ENCODE assay signal across 11 cellular contexts in genomic region chr3:49471856-49472495, GRCh38. TPM values are rescaled to one million over a fixed set of nuclear protein-coding genes. Genes with fewer than 3 reads are reported as not detected.
DNase-seq lines count a peak whose midpoint lies in the region; ATAC-seq and TF ChIP-seq lines count a peak whose summit lies in the region.
"Had no signal": no experiment of that assay in that cellular context is flagged by ENCODE, and none has a peak within 500 bp of the region (broad histone marks: within the 10 kb centered on the region; RNA-seq: fewer than 3 reads in every experiment).

No MANE protein-coding gene starts in this region.

- WGBS in mesenchymal stem cell, result 91% methylated on average over 6 of the region's 6 CpGs

- TF ChIP-seq POLR2A in uterus (IDR thresholded peaks at IDR 0.05), result no peak

- H2AK5ac ChIP-seq in mesenchymal stem cell (ENCODE audit: low read length, severe bottlenecking), result no peak overlapping the region

- H4K8ac ChIP-seq in mesenchymal stem cell (ENCODE audit: low read length), result peak overlapping the region; percentile 51

- POLR2A ChIA-PET in MCF 10A (lab: Yijun Ruan, JAX), result interaction anchor here (0.7 to 5.7 kb wide), 16 partner anchors 13 to 484 kb away, joined by 3 to 83 read pairs (median 12); partner anchors contain the start of genes QRICH1, RHOA, TCTA and USP4

- H3K4me3 ChIP-seq in mesenchymal stem cell (ENCODE audit: insufficient read depth in 1 of 2, low read depth in 1 of 2, low read length in 2 of 2) (peak overlapping the region in 1 of 2 experiments; percentile 83), uterus (no peak overlapping the region)

- peaks cover 32% of the 10 kb centered on the region for H3K4me1 Mint-ChIP-seq in activated naive CD4-positive, alpha-beta T cell treated with anti-CD3 and anti-CD28 coated beads, Interleukin-2, amount 50 U/mL, for 24 hours
- H3K4me1 Mint-ChIP-seq in MCF 10A (ENCODE audit: insufficient read depth, unreplicated experiment), result peaks cover 19% of the 10 kb centered on the region

- no peak overlapping the region for H3K27ac ChIP-seq in mesenchymal stem cell (ENCODE audit: low read length, poor library complexity, severe bottlenecking)
- peak overlapping the region; percentile 86 to 97 for H3K27ac ChIP-seq in uterus

- no peak overlapping the region for H2BK15ac ChIP-seq in mesenchymal stem cell (ENCODE audit: low read depth, poor library complexity, severe bottlenecking)

- H4K91ac ChIP-seq in mesenchymal stem cell (ENCODE audit: low read length), result peak overlapping the region; percentile 28

- no peak overlapping the region for H3K4ac ChIP-seq in mesenchymal stem cell (ENCODE audit: low read depth in 1 of 2, low read length in 2 of 2)

- H3K23ac ChIP-seq in mesenchymal stem cell (ENCODE audit: low read length in 2 of 2), result no peak overlapping the region

- no TSS peak for BruUV-seq in MCF 10A (replicated peaks; lab: Mats Ljungman, UMichigan)

- H3K9me3 Mint-ChIP-seq in activated naive CD4-positive, alpha-beta T cell treated with anti-CD3 and anti-CD28 coated beads, Interleukin-2, amount 50 U/mL, for 24 hours, result no peaks in the 10 kb centered on the region
- no peaks in the 10 kb centered on the region for H3K9me3 Mint-ChIP-seq in activated naive CD4-positive, alpha-beta T cell treated with anti-CD3 and anti-CD28 coated beads, Interleukin-2, amount 50 U/mL, for 72 hours
- H3K9me3 Mint-ChIP-seq in MCF 10A (ENCODE audit: unreplicated experiment), result no peaks in the 10 kb centered on the region

- H3K36me3 ChIP-seq in mesenchymal stem cell (ENCODE audit: control insufficient read depth in 1 of 2, insufficient read depth in 2 of 2, low read depth in 1 of 2, low read length in 2 of 2), result peaks cover 0 to 3% of the 10 kb centered on the region in 2 experiments
- H3K36me3 ChIP-seq in uterus, result no peaks in the 10 kb centered on the region

- H2AFZ ChIP-seq in mesenchymal stem cell (ENCODE audit: low read depth, low read length), result no peak overlapping the region

- H3K4me1 ChIP-seq in mesenchymal stem cell (ENCODE audit: control insufficient read depth, insufficient read depth, low read depth, low read length) (peaks cover 17% of the 10 kb centered on the region), uterus (peaks cover 7 to 15% of the 10 kb centered on the region in 2 donors)

- no peak overlapping the region for H2BK12ac ChIP-seq in mesenchymal stem cell (ENCODE audit: low read length in 2 of 2)

- peak overlapping the region; percentile 67 for H3K27ac Mint-ChIP-seq in activated naive CD4-positive, alpha-beta T cell treated with anti-CD3 and anti-CD28 coated beads, Interleukin-2, amount 50 U/mL, for 24 hours
- peak overlapping the region in 1 of 2 donors; percentile 93 for H3K27ac Mint-ChIP-seq in activated naive CD4-positive, alpha-beta T cell treated with anti-CD3 and anti-CD28 coated beads, Interleukin-2, amount 50 U/mL, for 72 hours
- H3K27ac Mint-ChIP-seq in MCF 10A (ENCODE audit: low read depth, unreplicated experiment), result peak overlapping the region; percentile 85

- H3K4me2 ChIP-seq in mesenchymal stem cell (ENCODE audit: low read length, poor library complexity, severe bottlenecking), result peak overlapping the region; percentile 44

- H3K9ac ChIP-seq in mesenchymal stem cell (ENCODE audit: low read length), result peak overlapping the region; percentile 90

- peaks cover 2% of the 10 kb centered on the region for H3K79me1 ChIP-seq in mesenchymal stem cell (replicated peaks; ENCODE audit: low read length, poor library complexity, severe bottlenecking)

- CTCF ChIA-PET in MCF 10A (lab: Yijun Ruan, JAX), result interaction anchor here (0.5 to 0.7 kb wide), 2 partner anchors 68 to 97 kb away, joined by 3 read pairs; no protein-coding TSS in a partner anchor

- H3K27me3 ChIP-seq in mesenchymal stem cell (ENCODE audit: control insufficient read depth in 1 of 2, insufficient read depth in 1 of 2, low read length in 2 of 2) (no peaks in the 10 kb centered on the region), uterus (no peaks in the 10 kb centered on the region)

- H3K9me3 ChIP-seq in mesenchymal stem cell (ENCODE audit: control insufficient read depth, low read length) (no peaks in the 10 kb centered on the region), uterus (no peaks in the 10 kb centered on the region)

- TF ChIP-seq CTCF in MCF 10A (IDR thresholded peaks at IDR 0.05; ENCODE audit: unreplicated experiment) (no peak), uterus (IDR thresholded peaks at IDR 0.05) (no peak)

- no peak overlapping the region for H3K14ac ChIP-seq in mesenchymal stem cell (ENCODE audit: low read length in 2 of 2)

- H3K36me3 Mint-ChIP-seq in activated naive CD4-positive, alpha-beta T cell treated with anti-CD3 and anti-CD28 coated beads, Interleukin-2, amount 50 U/mL, for 24 hours, result no peaks in the 10 kb centered on the region
- H3K36me3 Mint-ChIP-seq in activated naive CD4-positive, alpha-beta T cell treated with anti-CD3 and anti-CD28 coated beads, Interleukin-2, amount 50 U/mL, for 72 hours, result peaks cover 0 to 15% of the 10 kb centered on the region in 2 donors
- H3K36me3 Mint-ChIP-seq in MCF 10A (ENCODE audit: insufficient read depth, unreplicated experiment), result peaks cover 14% of the 10 kb centered on the region

- no peak overlapping the region for H2BK5ac ChIP-seq in mesenchymal stem cell (ENCODE audit: low read depth, low read length, poor library complexity, severe bottlenecking)

- H3K27me3 Mint-ChIP-seq in activated naive CD4-positive, alpha-beta T cell treated with anti-CD3 and anti-CD28 coated beads, Interleukin-2, amount 50 U/mL, for 24 hours, result no peaks in the 10 kb centered on the region
- no peaks in the 10 kb centered on the region for H3K27me3 Mint-ChIP-seq in MCF 10A (ENCODE audit: insufficient read depth, unreplicated experiment)

- no peak for ATAC-seq in activated naive CD4-positive, alpha-beta T cell treated with anti-CD3 and anti-CD28 coated beads, Interleukin-2, amount 50 U/mL, for 72 hours
- ATAC-seq in HG02763 (IDR thresholded peaks at IDR 0.05; ENCODE audit: unreplicated experiment), result no peak

- peak overlapping the region; percentile 95 for H3K4me3 Mint-ChIP-seq in activated naive CD4-positive, alpha-beta T cell treated with anti-CD3 and anti-CD28 coated beads, Interleukin-2, amount 50 U/mL, for 24 hours
- peak overlapping the region; percentile 89 for H3K4me3 Mint-ChIP-seq in MCF 10A (ENCODE audit: unreplicated experiment)

- H3K18ac ChIP-seq in mesenchymal stem cell (ENCODE audit: low read depth in 1 of 2, low read length in 2 of 2), result no peak overlapping the region

- intact Hi-C loops in MCF 10A (cut with micrococcal nuclease) (loop anchor here (2.0 kb wide), 1 partner anchor 29 kb away; no protein-coding TSS in a partner anchor), uterus (cut with DNase I; ENCODE audit: low total_unique reads) (no loop called here)

- DNase-seq in activated naive CD4-positive, alpha-beta T cell treated with anti-CD3 and anti-CD28 coated beads, Interleukin-2, amount 50 U/mL, for 72 hours (ENCODE audit: low spot score in 2 of 2), result no peak
- DNase-seq in MCF 10A (ENCODE audit: unreplicated experiment), result no peak
- DNase-seq in mesenchymal stem cell, result peak; percentile 23
- no peak for DNase-seq in uterus
- no peak for DNase-seq in pons (ENCODE audit: low spot score)
- DNase-seq in NCI-H1048 (lab: John Stamatoyannopoulos, UW), result no peak
- DNase-seq: cortex of kidney; DMS153; stimulated activated CD4-positive, alpha-beta T cell treated with anti-CD3 and anti-CD28 coated beads, Interleukin-4, amount 100 ng/mL, for 1 hour had no signal

- H2BK120ac ChIP-seq in mesenchymal stem cell (ENCODE audit: low read depth, low read length), result no peak overlapping the region

RNA-seq across cellular contexts. Expression of gene DAG1, which starts 1.9 kb away (rescaled TPM):
- total RNA-seq in activated naive CD4-positive, alpha-beta T cell treated with anti-CD3 and anti-CD28 coated beads, Interleukin-2, amount 50 U/mL, for 72 hours, result 10 to 100 TPM in 1 of 2 donors, 1 to 10 TPM in 1; 9.3 to 10.1 TPM
- 40.3 and 49.9 TPM in 2 replicates for total RNA-seq in MCF 10A (2022)
- 80.5 TPM for polyA plus RNA-seq in mesenchymal stem cell (2013, experiment 1 of 2)
- 79.1 TPM for polyA plus RNA-seq in mesenchymal stem cell (2013, experiment 2 of 2)
- 10 to 100 TPM; 34.3 to 76.4 (median 48.1) TPM for total RNA-seq in uterus

RNA-seq across cellular contexts. Expression of gene NICN1, which starts 42.9 kb away (rescaled TPM):
- total RNA-seq in activated naive CD4-positive, alpha-beta T cell treated with anti-CD3 and anti-CD28 coated beads, Interleukin-2, amount 50 U/mL, for 72 hours, result 10 to 100 TPM in 1 of 2 donors, 1 to 10 TPM in 1; 8.1 to 12.4 TPM
- 9.7 and 19.5 TPM in 2 replicates for total RNA-seq in MCF 10A (2022)
- polyA plus RNA-seq in mesenchymal stem cell (2013, experiment 1 of 2), result 13.1 TPM
- 13.2 TPM for polyA plus RNA-seq in mesenchymal stem cell (2013, experiment 2 of 2)
- total RNA-seq in uterus, result 10 to 100 TPM in 1 of 4 donors, 1 to 10 TPM in 3; 4.4 to 23.4 (median 6.8) TPM

RNA-seq across cellular contexts. Expression of gene AMT, which starts 49.7 kb away (rescaled TPM):
- 1 to 10 TPM; 3.1 to 4.9 TPM for total RNA-seq in activated naive CD4-positive, alpha-beta T cell treated with anti-CD3 and anti-CD28 coated beads, Interleukin-2, amount 50 U/mL, for 72 hours
- total RNA-seq in MCF 10A (2022) (3.7 and 4.9 TPM in 2 replicates), uterus (10 to 100 TPM in 3 of 4 donors, 1 to 10 TPM in 1; 1.5 to 17.9 (median 14.0) TPM)
- polyA plus RNA-seq in mesenchymal stem cell (2013, experiment 1 of 2), result 4.1 TPM
- 3.9 TPM for polyA plus RNA-seq in mesenchymal stem cell (2013, experiment 2 of 2)

RNA-seq across cellular contexts. Expression of gene TCTA, which starts 59.8 kb away (rescaled TPM):
- 10 to 100 TPM in 1 of 2 donors, 1 to 10 TPM in 1; 9.2 to 17.0 TPM for total RNA-seq in activated naive CD4-positive, alpha-beta T cell treated with anti-CD3 and anti-CD28 coated beads, Interleukin-2, amount 50 U/mL, for 72 hours
- total RNA-seq in MCF 10A (2022) (14.0 and 17.2 TPM in 2 replicates), uterus (10 to 100 TPM in 3 of 4 donors, 1 to 10 TPM in 1; 2.1 to 26.0 (median 18.7) TPM)
- 12.8 TPM for polyA plus RNA-seq in mesenchymal stem cell (2013, experiment 1 of 2)
- 13.2 TPM for polyA plus RNA-seq in mesenchymal stem cell (2013, experiment 2 of 2)
